32 cellular contexts compared by ENCODE assay signal in genomic region chr5:3077684-3078083, GRCh38.
"Had no signal": no experiment of that assay in that cellular context is flagged by ENCODE, and none has a peak within 500 bp of the region (broad histone marks: within the 10 kb centered on the region; RNA-seq: fewer than 3 reads in every experiment).

No MANE protein-coding gene starts in this region.

- H3K4me3 Mint-ChIP-seq: activated CD4-positive, alpha-beta T cell treated with anti-CD3 and anti-CD28 coated beads, Interleukin-2, amount 10 ng/mL, durations not matched to agents 24 days and 14 days; activated CD8-positive, alpha-beta T cell treated with anti-CD3 and anti-CD28 coated beads for 36 hours; activated naive CD8-positive, alpha-beta T cell treated with anti-CD3 and anti-CD28 coated beads for 36 hours; activated T-cell treated with anti-CD3 and anti-CD28 coated beads, Interleukin-2, amount 50 U/mL, for 72 hours; activated T-helper 17 cell treated with anti-CD3 and anti-CD28 coated beads, Interleukin-2, amount 50 U/mL, for 72 hours; T-cell had no signal

- H3K27me3 Mint-ChIP-seq: activated CD4-positive, alpha-beta T cell treated with anti-CD3 and anti-CD28 coated beads, Interleukin-2, amount 10 ng/mL, durations not matched to agents 24 days and 14 days; activated CD8-positive, alpha-beta T cell treated with anti-CD3 and anti-CD28 coated beads for 36 hours; activated T-helper 17 cell treated with anti-CD3 and anti-CD28 coated beads, Interleukin-2, amount 50 U/mL, for 72 hours had no signal

- H3K36me3 ChIP-seq: brain microvascular endothelial cell had no signal

- H3K27ac Mint-ChIP-seq: activated CD4-positive, alpha-beta T cell treated with anti-CD3 and anti-CD28 coated beads, Interleukin-2, amount 10 ng/mL, durations not matched to agents 24 days and 14 days; activated CD8-positive, alpha-beta T cell treated with anti-CD3 and anti-CD28 coated beads for 36 hours; activated naive CD8-positive, alpha-beta T cell treated with anti-CD3 and anti-CD28 coated beads for 36 hours; activated T-cell treated with anti-CD3 and anti-CD28 coated beads, Interleukin-2, amount 50 U/mL, for 72 hours; activated T-helper 17 cell treated with anti-CD3 and anti-CD28 coated beads, Interleukin-2, amount 50 U/mL, for 72 hours; T-cell had no signal

- ATAC-seq: activated CD8-positive, alpha-beta T cell treated with anti-CD3 and anti-CD28 coated beads for 36 hours; activated T-cell treated with anti-CD3 and anti-CD28 coated beads, Interleukin-2, amount 50 U/mL, for 72 hours; activated T-helper 17 cell treated with anti-CD3 and anti-CD28 coated beads, Interleukin-2, amount 50 U/mL, for 72 hours; K562; Right ventricle myocardium inferior; SK-N-SH treated with all-trans-retinoic acid at 6 μM for 48 hours; T-cell had no signal

- H3K27me3 ChIP-seq: brain microvascular endothelial cell had no signal

- H3K4me1 Mint-ChIP-seq: activated CD4-positive, alpha-beta T cell treated with anti-CD3 and anti-CD28 coated beads, Interleukin-2, amount 10 ng/mL, durations not matched to agents 24 days and 14 days; activated naive CD8-positive, alpha-beta T cell treated with anti-CD3 and anti-CD28 coated beads for 36 hours; activated T-helper 17 cell treated with anti-CD3 and anti-CD28 coated beads, Interleukin-2, amount 50 U/mL, for 72 hours; T-cell had no signal

- H3K27ac ChIP-seq: brain microvascular endothelial cell, PC-9, RWPE1, VCaP had no signal

- H3K4me3 ChIP-seq: K562, PC-9 had no signal

- DNase-seq: activated CD4-positive, alpha-beta T cell treated with anti-CD3 and anti-CD28 coated beads, Interleukin-2, amount 10 ng/mL, durations not matched to agents 24 days and 14 days; activated CD4-positive, alpha-beta T cell treated with anti-CD3 and anti-CD28 coated beads, Interleukin-2, amount 50 U/mL, for 4 hours; activated CD8-positive, alpha-beta T cell treated with anti-CD3 and anti-CD28 coated beads for 36 hours; activated effector memory CD4-positive, alpha-beta T cell treated with anti-CD3 and anti-CD28 coated beads, Interleukin-2, amount 50 U/mL, for 16 hours; activated naive CD4-positive, alpha-beta T cell; activated naive CD4-positive, alpha-beta T cell treated with anti-CD3 and anti-CD28 coated beads, Interleukin-2, amount 50 U/mL, for 16 hours; activated naive CD8-positive, alpha-beta T cell treated with anti-CD3 and anti-CD28 coated beads for 36 hours; activated T-cell treated with anti-CD3 and anti-CD28 coated beads, Interleukin-2, amount 50 U/mL, for 1 hour; activated T-cell treated with anti-CD3 and anti-CD28 coated beads, Interleukin-2, amount 50 U/mL, for 72 hours; amniotic stem cell; aorta; brain microvascular endothelial cell; NCI-H1048; NCI-H1105 treated with DMSO at 0.1 percent for 48 hours; NCI-H1436; NCI-H1694; NCI-H2029; NCI-H345; NCI-H526; NCI-H748 treated with DMSO at 0.1 percent for 48 hours; NK-92 treated with Interleukin-12 subunit alpha and Interleukin-12 subunit beta, amount 100 ng/mL, for 24 hours; PC-9; SIG-M5; T-cell; T-helper 2 cell; T-helper 9 cell had no signal

- H3K36me3 Mint-ChIP-seq: activated naive CD8-positive, alpha-beta T cell treated with anti-CD3 and anti-CD28 coated beads for 36 hours; T-cell had no signal
